11 cellular contexts compared by ENCODE assay signal in the genomic region with DNA sequence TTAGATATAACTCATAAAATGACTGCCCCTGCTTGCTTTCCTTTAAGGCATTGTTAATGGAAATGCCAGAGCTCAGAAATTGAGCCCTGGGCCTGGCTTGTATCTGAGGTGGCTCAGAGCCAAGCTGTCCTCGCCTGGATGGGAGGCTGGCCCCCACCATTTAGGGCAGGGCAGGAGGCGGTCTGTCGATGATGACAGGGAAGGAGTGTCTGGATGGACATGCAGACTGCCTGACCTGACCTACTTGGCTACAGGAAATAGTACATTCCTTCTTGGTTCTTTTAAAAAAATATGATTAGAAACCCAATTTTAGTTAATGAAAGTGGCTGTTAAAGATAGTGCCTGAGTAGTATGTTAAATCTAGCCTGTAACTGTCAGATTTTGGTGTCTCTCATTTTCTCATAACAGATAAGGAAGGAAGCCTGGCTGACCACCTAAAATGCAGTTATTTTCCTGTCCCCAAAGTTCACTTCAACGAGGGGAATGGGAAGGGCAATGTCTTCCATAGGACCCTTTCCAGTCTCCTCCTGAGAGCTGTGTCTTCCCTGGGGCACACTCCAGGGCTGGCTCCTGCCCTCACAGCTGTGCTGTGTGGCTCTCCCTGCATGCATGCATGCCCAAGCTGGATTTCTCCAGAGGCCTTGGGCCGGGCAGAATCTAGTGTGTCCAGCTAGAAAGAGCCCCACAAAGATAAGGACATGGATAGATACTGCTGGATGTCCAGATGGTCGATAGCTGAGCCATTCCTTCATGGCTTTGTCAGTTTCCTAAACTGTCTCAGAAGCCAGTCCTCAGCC. TPM values are rescaled to one million over a fixed set of nuclear protein-coding genes. Genes with fewer than 3 reads are reported as not detected.
A peak's percentile ranks its signal among the peaks of the same experiment; 100 is the strongest.
DNase-seq lines count a peak whose midpoint lies in the region; TF ChIP-seq lines count a peak whose summit lies in the region.
"Had no signal": no experiment of that assay in that cellular context is flagged by ENCODE, and none has a peak within 500 bp of the region (broad histone marks: within the 10 kb centered on the region; RNA-seq: fewer than 3 reads in every experiment).

No MANE protein-coding gene starts in this region.

- no peaks in the 10 kb centered on the region for H3K9me3 ChIP-seq in spleen

- H3K27me3 Mint-ChIP-seq in HFFc6 (ENCODE audit: insufficient read depth): peaks cover 1% of the 10 kb centered on the region; the same call in 1 of the 2 replicates
- H3K27me3 Mint-ChIP-seq in chondrocyte (ENCODE audit: low read depth): no peaks in the 10 kb centered on the region

- H3K4me3 Mint-ChIP-seq in HFFc6 (peak overlapping the region; percentile 37), chondrocyte (ENCODE audit: unreplicated experiment) (no peak overlapping the region)

- TF ChIP-seq CTCF in HFFc6 (IDR thresholded peaks at IDR 0.05): no peak
- no peak for TF ChIP-seq CTCF in chondrocyte (IDR thresholded peaks at IDR 0.05)
- TF ChIP-seq CTCF in spleen (IDR thresholded peaks at IDR 0.05 in 8 of 11, conservative IDR thresholded peaks at IDR 0.05 in 3 of 11): no peak

- H3K36me3 Mint-ChIP-seq in HFFc6 (ENCODE audit: low read depth) (peaks cover 34% of the 10 kb centered on the region), chondrocyte (ENCODE audit: low read depth) (peaks cover 18% of the 10 kb centered on the region)

- H3K4me1 Mint-ChIP-seq in HFFc6 (ENCODE audit: low read depth): peaks cover 80% of the 10 kb centered on the region
- H3K4me1 Mint-ChIP-seq in chondrocyte (ENCODE audit: low read depth): peaks cover 52% of the 10 kb centered on the region

- peaks cover 0 to 75% (median 26%) of the 10 kb centered on the region in 6 donors for H3K4me1 ChIP-seq in spleen

- intact Hi-C loops in spleen (cut with DNase I; ENCODE audit: low total_unique reads): no loop called here

- no peaks in the 10 kb centered on the region for H3K9me3 Mint-ChIP-seq in HFFc6
- H3K9me3 Mint-ChIP-seq in chondrocyte (ENCODE audit: low read depth): no peaks in the 10 kb centered on the region

- WGBS in spleen, 5 donors: 54 to 63% (median 61%) methylated on average over 6 of the region's 6 CpGs

- peaks cover 0 to 100% (median 43%) of the 10 kb centered on the region in 6 donors for H3K36me3 ChIP-seq in spleen

- DNase-seq in HFFc6: peak; percentile 78
- no peak for DNase-seq in chondrocyte (ENCODE audit: low spot score)
- peak; percentile 25 for DNase-seq in kidney tubule cell (ENCODE audit: low spot score)
- peak; percentile 75 for DNase-seq in spleen
- no peak for DNase-seq in iPS-NIHi11 (ENCODE audit: low spot score)
- no peak for DNase-seq in NCI-H748 (lab: John Stamatoyannopoulos, UW; ENCODE audit: unreplicated experiment)
- DNase-seq in activated CD4-positive, CD25-positive, alpha-beta regulatory T cell (lab: John Stamatoyannopoulos, UW): no peak
- no peak for DNase-seq in NCI-H1092 treated with DMSO at 0.1 percent for 48 hours (lab: John Stamatoyannopoulos, UW)
- DNase-seq: DMS53, NCI-H1417 had no signal

- H3K27ac ChIP-seq in spleen: peak overlapping the region in 6 of 8 donors; percentile 24 to 76 (median 66)
- H3K27ac ChIP-seq: SK-N-MC had no signal

- TF ChIP-seq POLR2A in spleen (IDR thresholded peaks at IDR 0.05): no peak

- no peaks in the 10 kb centered on the region for H3K27me3 ChIP-seq in spleen (replicated peaks in 1 of 7)

- no peak overlapping the region for H3K4me3 ChIP-seq in spleen
- H3K4me3 ChIP-seq: SK-N-MC had no signal

- H3K27ac Mint-ChIP-seq in HFFc6: peak overlapping the region; percentile 76
- peak overlapping the region; percentile 75 for H3K27ac Mint-ChIP-seq in chondrocyte (ENCODE audit: unreplicated experiment)

RNA-seq across cellular contexts. Expression of gene MACROH2A1, which starts 42.3 kb away (rescaled TPM):
- total RNA-seq in HFFc6 (2021; fragmentation: NEBNext Ultra II Directional; extraction: Animal tissue kit (Norgen Biotek cat#: 25700)): 100 to 1,000 TPM; 116 to 144 (median 127) TPM
- total RNA-seq in chondrocyte (100 to 142 TPM (median 102 TPM) in 3 replicates), spleen (100 to 1,000 TPM; 139 to 288 (median 210) TPM)
- 100 to 1,000 TPM in 2 of 3 donors, 10 to 100 TPM in 1; 88.1 to 139 (median 113) TPM for polyA plus RNA-seq in spleen

Comparison
In these comparisons a context has a peak if more than half of its experiments do, and no peak if none do; other contexts are left out.
1. DNase-seq: peak in HFFc6 (single experiment), kidney tubule cell (single experiment) and spleen (single experiment); none in chondrocyte (single experiment), iPS-NIHi11 (single experiment), NCI-H748 (single experiment), activated CD4-positive, CD25-positive, alpha-beta regulatory T cell (0 of 4) and NCI-H1092 treated with DMSO at 0.1 percent for 48 hours (single experiment).